26 cellular contexts compared by ENCODE assay signal in the genomic region with DNA sequence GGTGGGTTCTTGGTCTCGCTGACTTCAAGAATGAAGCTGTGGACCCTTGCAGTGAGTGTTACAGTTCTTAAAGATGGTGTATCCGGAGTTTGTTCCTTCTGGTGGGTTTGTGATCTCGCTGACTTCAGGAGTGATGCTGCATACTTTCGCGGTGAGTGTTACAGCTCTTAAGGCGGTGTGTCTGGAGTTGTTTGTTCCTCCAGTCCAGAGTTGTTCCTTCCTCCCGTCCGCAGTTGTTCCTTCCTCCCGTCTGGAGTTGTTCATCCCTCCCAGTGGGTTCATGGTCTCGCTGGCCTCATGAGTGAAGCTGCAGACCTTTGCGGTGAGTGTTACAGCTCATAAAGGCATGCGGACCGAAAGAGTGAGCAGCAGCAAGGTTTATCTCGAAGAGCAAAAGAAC.
"Had no signal": no experiment of that assay in that cellular context is flagged by ENCODE, and none has a peak within 500 bp of the region (broad histone marks: within the 10 kb centered on the region; RNA-seq: fewer than 3 reads in every experiment).

No MANE protein-coding gene starts in this region.

- DNase-seq: activated CD4-positive, alpha-beta memory T cell treated with anti-CD3 and anti-CD28 coated beads for 36 hours; activated CD4-positive, alpha-beta T cell treated with anti-CD3 and anti-CD28 coated beads, Interleukin-2, amount 10 ng/mL, durations not matched to agents 24 days and 14 days; activated CD4-positive, CD25-positive, alpha-beta regulatory T cell treated with anti-CD3 and anti-CD28 coated beads, Interleukin-2, amount 50 U/mL, for 72 hours; activated CD8-positive, alpha-beta memory T cell treated with anti-CD3 and anti-CD28 coated beads for 24 hours; activated gamma-delta T cell treated with Interleukin-2 at 50 U/mL for 16 hours; activated naive CD4-positive, alpha-beta T cell treated with anti-CD3 and anti-CD28 coated beads, Interleukin-2, amount 10 ng/mL, durations not matched to agents 7 days and 5 days; activated naive CD8-positive, alpha-beta T cell treated with anti-CD3 and anti-CD28 coated beads for 36 hours; activated T-cell treated with anti-CD3 and anti-CD28 coated beads, Interleukin-2, amount 50 U/mL, for 48 hours; body of pancreas; Karpas-422; MM.1S; NCI-H1105; NCI-H1436; NCI-H1694 treated with DMSO at 0.1 percent for 48 hours; NCI-H2029 treated with DMSO at 0.1 percent for 48 hours; NCI-H510A treated with DMSO at 0.1 percent for 48 hours; NCI-H69; NK-92 treated with Interleukin-12 subunit alpha and Interleukin-12 subunit beta, amount 100 ng/mL, for 24 hours; OCI-M1; SHP77 treated with DMSO at 0.1 percent for 48 hours; T-helper 17 cell; T-helper 9 cell had no signal

- ATAC-seq: activated T-helper 17 cell treated with anti-CD3 and anti-CD28 coated beads, Interleukin-2, amount 50 U/mL, for 72 hours; body of pancreas; K562; Panc1; T-helper 17 cell; WTC11 had no signal
